ENCODE assay signal across 12 cellular contexts in genomic region chr15:35038655-35039534, GRCh38. TPM values are rescaled to one million over a fixed set of nuclear protein-coding genes. Genes with fewer than 3 reads are reported as not detected.
DNase-seq lines count a peak whose midpoint lies in the region; TF ChIP-seq lines count a peak whose summit lies in the region.
"Had no signal": no experiment of that assay in that cellular context is flagged by ENCODE, and none has a peak within 500 bp of the region (broad histone marks: within the 10 kb centered on the region; RNA-seq: fewer than 3 reads in every experiment).

No MANE protein-coding gene starts in this region.

- POLR2A ChIA-PET in A673 (lab: Charles Lee; ENCODE audit: low non-redundant PET) (no interaction called here), HEK293 (lab: Yijun Ruan, JAX) (no interaction called here)

- no peak overlapping the region for H3K23ac ChIP-seq in neuronal stem cell (ENCODE audit: low read depth, low read length, poor library complexity)

- H3K27ac ChIP-seq in A673 (ENCODE audit: low read depth, low read length, poor library complexity, severe bottlenecking) = no peak overlapping the region
- no peak overlapping the region for H3K27ac ChIP-seq in HEK293 (ENCODE audit: extremely low read depth, low read depth, low read length)
- no peak overlapping the region for H3K27ac ChIP-seq in neuronal stem cell (replicated peaks; ENCODE audit: low read length)
- H3K27ac ChIP-seq: SJCRH30, testis had no signal

- H3K14ac ChIP-seq in neuronal stem cell (ENCODE audit: low read length) = no peak overlapping the region

- no peak overlapping the region for H2BK5ac ChIP-seq in neuronal stem cell (ENCODE audit: low read length)

- no peak overlapping the region for H2BK120ac ChIP-seq in neuronal stem cell (ENCODE audit: low read depth, low read length)

- no peak overlapping the region for H4K91ac ChIP-seq in neuronal stem cell (ENCODE audit: low read depth, low read length, poor library complexity)

- H3K36me3 ChIP-seq in A673 (ENCODE audit: insufficient read depth, low read length, poor library complexity, severe bottlenecking) = no peaks in the 10 kb centered on the region
- H3K36me3 ChIP-seq in HEK293 (ENCODE audit: control insufficient read depth in 2 of 2, insufficient read depth in 1 of 2, low read length in 2 of 2) = no peaks in the 10 kb centered on the region
- no peaks in the 10 kb centered on the region for H3K36me3 ChIP-seq in neuronal stem cell (replicated peaks in 1 of 2; ENCODE audit: control insufficient read depth in 2 of 2, insufficient read depth in 2 of 2, low read length in 2 of 2)
- H3K36me3 ChIP-seq: SJCRH30 had no signal

- no peak overlapping the region for H2AK5ac ChIP-seq in neuronal stem cell (ENCODE audit: low read depth, low read length)

- no peak overlapping the region for H4K8ac ChIP-seq in neuronal stem cell (ENCODE audit: low read depth, low read length)

- BruUV-seq in A673 (replicated peaks; lab: Mats Ljungman, UMichigan) = no TSS peak

- H3K4ac ChIP-seq in neuronal stem cell (ENCODE audit: low read length) = no peak overlapping the region

- H3K9ac ChIP-seq in neuronal stem cell (ENCODE audit: low read depth, low read length, poor library complexity) = no peak overlapping the region

- H3K79me1 ChIP-seq in neuronal stem cell (ENCODE audit: low read depth, low read length) = no peaks in the 10 kb centered on the region

- H3K27me3 ChIP-seq in A673 (replicated peaks; ENCODE audit: insufficient read depth, low read depth, low read length, poor library complexity) (no peaks in the 10 kb centered on the region), neuronal stem cell (ENCODE audit: control insufficient read depth in 3 of 3, insufficient read depth in 3 of 3, low read depth in 1 of 3, low read length in 3 of 3) (no peaks in the 10 kb centered on the region)
- H3K27me3 ChIP-seq: SJCRH30, testis had no signal

- no peak overlapping the region for H2BK15ac ChIP-seq in neuronal stem cell (ENCODE audit: low read length)

- intact Hi-C loops in A673 (cut with micrococcal nuclease; ENCODE audit: unreplicated experiment) = no loop called here

- H3K4me2 ChIP-seq in neuronal stem cell (ENCODE audit: insufficient read depth, low read length, poor library complexity, severe bottlenecking) = no peak overlapping the region

- H2BK12ac ChIP-seq in neuronal stem cell (ENCODE audit: low read length) = no peak overlapping the region

- DNase-seq in A673 (ENCODE audit: low spot score) = peak; percentile 7
- peak; percentile 96 for DNase-seq in amniotic epithelial cell (ENCODE audit: low read depth)
- DNase-seq in foreskin melanocyte = peak; percentile 24
- no peak for DNase-seq in NCI-H1694 (lab: John Stamatoyannopoulos, UW)
- DNase-seq in activated CD4-positive, alpha-beta T cell treated with anti-CD3 and anti-CD28 coated beads, Interleukin-2, amount 50 U/mL, for 4 hours = no peak
- DNase-seq in T-helper 2 cell treated with Interferon-gamma antibody and Interleukin-4, amounts not matched to agents 5 μg/mL and 100 μg/mL, for 36 hours (ENCODE audit: low spot score) = no peak
- DNase-seq in neuronal stem cell (ENCODE audit: low spot score) = no peak
- DNase-seq: activated naive CD4-positive, alpha-beta T cell treated with anti-CD3 and anti-CD28 coated beads for 36 hours; NCI-H187; SJCRH30; testis had no signal

- CTCF ChIA-PET in A673 (lab: Charles Lee) = interaction anchor here (0.7 kb wide), 1 partner anchor 8 kb away, joined by 3 read pairs; no protein-coding TSS in a partner anchor
- CTCF ChIA-PET in HEK293 (lab: Yijun Ruan, JAX) = interaction anchor here (0.7 kb wide), 1 partner anchor 1517 kb away, joined by 3 read pairs; no protein-coding TSS in a partner anchor

- H3K4me1 ChIP-seq in A673 (ENCODE audit: insufficient read depth, low read length, poor library complexity, severe bottlenecking) = peaks cover 4% of the 10 kb centered on the region
- no peaks in the 10 kb centered on the region for H3K4me1 ChIP-seq in HEK293 (ENCODE audit: control insufficient read depth, insufficient read depth, low read length)
- H3K4me1 ChIP-seq in neuronal stem cell (ENCODE audit: control insufficient read depth in 2 of 2, insufficient read depth in 1 of 2, low read depth in 1 of 2, low read length in 2 of 2) = no peaks in the 10 kb centered on the region
- H3K4me1 ChIP-seq: SJCRH30, testis had no signal

- H3K4me3 ChIP-seq in A673 (ENCODE audit: low read depth, low read length, poor library complexity, severe bottlenecking) (no peak overlapping the region), HEK293 (ENCODE audit: low read depth, low read length) (no peak overlapping the region), neuronal stem cell (ENCODE audit: low read length in 2 of 2) (no peak overlapping the region)
- H3K4me3 ChIP-seq: SJCRH30, testis had no signal

- WGBS in neuronal stem cell (ENCODE audit: extremely low coverage in 2 of 2, insufficient read length in 2 of 2, insufficient replicate concordance in 1 of 2), 2 donors = no CpG with 5 or more reads among the region's 6 CpGs

- H3K9me3 ChIP-seq in A673 (ENCODE audit: low read depth, low read length, poor library complexity, severe bottlenecking) (no peaks in the 10 kb centered on the region), HEK293 (ENCODE audit: control insufficient read depth, insufficient read depth, low read depth, low read length) (no peaks in the 10 kb centered on the region), neuronal stem cell (replicated peaks in 1 of 2; ENCODE audit: control insufficient read depth in 2 of 2, insufficient read depth in 1 of 2, low read depth in 1 of 2, low read length in 2 of 2) (no peaks in the 10 kb centered on the region)
- H3K9me3 ChIP-seq: SJCRH30, testis had no signal

- no peaks in the 10 kb centered on the region for H3K36me3 Mint-ChIP-seq in T-helper 2 cell treated with Interferon-gamma antibody and Interleukin-4, amounts not matched to agents 5 μg/mL and 100 μg/mL, for 36 hours (ENCODE audit: low read depth)

- no peak overlapping the region for H2AFZ ChIP-seq in neuronal stem cell (ENCODE audit: low read length)

- H3K9me3 Mint-ChIP-seq in T-helper 2 cell treated with Interferon-gamma antibody and Interleukin-4, amounts not matched to agents 5 μg/mL and 100 μg/mL, for 36 hours = no peaks in the 10 kb centered on the region
- H3K9me3 Mint-ChIP-seq: activated naive CD4-positive, alpha-beta T cell treated with anti-CD3 and anti-CD28 coated beads for 36 hours had no signal

- H3K18ac ChIP-seq in neuronal stem cell (ENCODE audit: low read length) = no peak overlapping the region

- peaks cover 2% of the 10 kb centered on the region for H3K27me3 Mint-ChIP-seq in T-helper 2 cell treated with Interferon-gamma antibody and Interleukin-4, amounts not matched to agents 5 μg/mL and 100 μg/mL, for 36 hours (ENCODE audit: low read depth)

- H3K4me1 Mint-ChIP-seq in T-helper 2 cell treated with Interferon-gamma antibody and Interleukin-4, amounts not matched to agents 5 μg/mL and 100 μg/mL, for 36 hours (ENCODE audit: low read depth) = no peaks in the 10 kb centered on the region

- H3K4me3 Mint-ChIP-seq in T-helper 2 cell treated with Interferon-gamma antibody and Interleukin-4, amounts not matched to agents 5 μg/mL and 100 μg/mL, for 36 hours = no peak overlapping the region
- H3K4me3 Mint-ChIP-seq: activated naive CD4-positive, alpha-beta T cell treated with anti-CD3 and anti-CD28 coated beads for 36 hours had no signal

- TF ChIP-seq CTCF in A673 (conservative IDR thresholded peaks at IDR 0.05; ENCODE audit: low read depth, low read length) (no peak), HEK293 (tag by site-specific recombination; IDR thresholded peaks at IDR 0.05) (no peak)

- no peak overlapping the region for H3K27ac Mint-ChIP-seq in T-helper 2 cell treated with Interferon-gamma antibody and Interleukin-4, amounts not matched to agents 5 μg/mL and 100 μg/mL, for 36 hours
- H3K27ac Mint-ChIP-seq: activated naive CD4-positive, alpha-beta T cell treated with anti-CD3 and anti-CD28 coated beads for 36 hours had no signal

TF ChIP-seq in HEK293, 187 proteins besides CTCF, POLR2A, EP300 and RAD21:
- TF ChIP-seq ZNF24 (tag by site-specific recombination; IDR thresholded peaks at IDR 0.05) = no peak
- 0 out of 2 replicates have a peak, but pooled peaks have one; percentile 27 for TF ChIP-seq PRDM6 (tag by site-specific recombination; IDR thresholded peaks at IDR 0.05)
- TF ChIP-seq ZNF473 (tag by site-specific recombination; IDR thresholded peaks at IDR 0.05) = no peak
TF ChIP-seq in HEK293: peak in this region for 1.

RNA-seq across cellular contexts. Expression of gene NANOGP8, which starts 46.2 kb away (rescaled TPM):
- not detected in 2 replicates for total RNA-seq in A673 (2021)
- not detected for polyA plus RNA-seq in neuronal stem cell (2013, experiment 1 of 2)
- polyA plus RNA-seq in neuronal stem cell (2013, experiment 2 of 2) = 0.07 TPM
- total RNA-seq: activated naive CD4-positive, alpha-beta T cell treated with anti-CD3 and anti-CD28 coated beads for 36 hours; SJCRH30 had no signal

RNA-seq across cellular contexts. Expression of gene ZNF770, which starts 50.8 kb away (rescaled TPM):
- 40.6 and 52.1 TPM in 2 replicates for total RNA-seq in A673 (2021)
- polyA plus RNA-seq in neuronal stem cell (2013, experiment 1 of 2) = 28.0 TPM
- polyA plus RNA-seq in neuronal stem cell (2013, experiment 2 of 2) = 29.4 TPM

Comparison
In these comparisons a context has a peak if more than half of its experiments do, and no peak if none do; other contexts are left out.
1. DNase-seq: peak in A673 (single experiment), amniotic epithelial cell (single experiment) and foreskin melanocyte (single experiment); none in NCI-H1694 (single experiment), activated CD4-positive, alpha-beta T cell treated with anti-CD3 and anti-CD28 coated beads, Interleukin-2, amount 50 U/mL, for 4 hours (0 of 2), T-helper 2 cell treated with Interferon-gamma antibody and Interleukin-4, amounts not matched to agents 5 μg/mL and 100 μg/mL, for 36 hours (single experiment) and neuronal stem cell (single experiment).